In the genomic region with DNA sequence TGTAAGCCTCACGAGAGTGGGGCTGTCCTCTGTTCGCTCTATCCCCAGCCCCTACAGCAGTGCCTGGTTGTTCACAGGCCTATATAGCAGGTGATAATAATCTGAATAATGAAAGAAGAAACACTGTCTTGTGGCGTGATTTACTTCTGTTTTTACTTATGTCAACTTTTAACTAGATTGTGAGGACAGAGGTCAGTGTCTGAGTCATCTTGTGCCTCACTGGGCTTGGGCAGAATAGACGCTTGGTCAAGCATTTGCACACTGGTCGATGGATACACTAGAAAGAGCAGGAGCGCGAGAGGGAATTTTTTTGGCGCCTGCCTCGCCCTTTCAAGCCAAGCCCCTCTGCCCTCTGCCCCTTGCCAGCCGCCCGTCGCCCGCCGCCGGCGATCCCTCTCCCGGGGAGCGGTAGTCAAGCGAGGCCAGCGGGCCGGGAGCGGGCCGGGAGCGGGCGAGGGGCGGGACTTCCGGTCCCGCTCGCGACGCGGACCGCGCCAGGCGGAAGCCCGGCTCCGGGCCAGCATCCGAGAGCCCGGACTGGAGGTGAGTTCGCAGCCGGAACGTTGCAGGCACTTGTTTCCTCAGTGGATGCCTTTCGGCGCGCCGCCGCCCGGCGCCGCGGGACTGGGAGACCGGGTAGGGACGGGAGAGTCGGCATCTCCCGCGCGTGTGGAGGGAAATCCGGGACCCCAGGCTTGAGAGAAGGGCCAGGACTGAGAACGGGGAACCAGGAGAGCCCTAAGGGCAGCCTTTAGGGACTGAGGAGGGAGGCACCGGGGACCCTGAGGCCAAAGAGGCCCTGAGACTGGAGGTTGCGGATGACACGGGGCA, we compare ENCODE assay signal across 8 cellular contexts.
DNase-seq lines count a peak whose midpoint lies in the region; ATAC-seq and TF ChIP-seq lines count a peak whose summit lies in the region.

A gene with protein sequence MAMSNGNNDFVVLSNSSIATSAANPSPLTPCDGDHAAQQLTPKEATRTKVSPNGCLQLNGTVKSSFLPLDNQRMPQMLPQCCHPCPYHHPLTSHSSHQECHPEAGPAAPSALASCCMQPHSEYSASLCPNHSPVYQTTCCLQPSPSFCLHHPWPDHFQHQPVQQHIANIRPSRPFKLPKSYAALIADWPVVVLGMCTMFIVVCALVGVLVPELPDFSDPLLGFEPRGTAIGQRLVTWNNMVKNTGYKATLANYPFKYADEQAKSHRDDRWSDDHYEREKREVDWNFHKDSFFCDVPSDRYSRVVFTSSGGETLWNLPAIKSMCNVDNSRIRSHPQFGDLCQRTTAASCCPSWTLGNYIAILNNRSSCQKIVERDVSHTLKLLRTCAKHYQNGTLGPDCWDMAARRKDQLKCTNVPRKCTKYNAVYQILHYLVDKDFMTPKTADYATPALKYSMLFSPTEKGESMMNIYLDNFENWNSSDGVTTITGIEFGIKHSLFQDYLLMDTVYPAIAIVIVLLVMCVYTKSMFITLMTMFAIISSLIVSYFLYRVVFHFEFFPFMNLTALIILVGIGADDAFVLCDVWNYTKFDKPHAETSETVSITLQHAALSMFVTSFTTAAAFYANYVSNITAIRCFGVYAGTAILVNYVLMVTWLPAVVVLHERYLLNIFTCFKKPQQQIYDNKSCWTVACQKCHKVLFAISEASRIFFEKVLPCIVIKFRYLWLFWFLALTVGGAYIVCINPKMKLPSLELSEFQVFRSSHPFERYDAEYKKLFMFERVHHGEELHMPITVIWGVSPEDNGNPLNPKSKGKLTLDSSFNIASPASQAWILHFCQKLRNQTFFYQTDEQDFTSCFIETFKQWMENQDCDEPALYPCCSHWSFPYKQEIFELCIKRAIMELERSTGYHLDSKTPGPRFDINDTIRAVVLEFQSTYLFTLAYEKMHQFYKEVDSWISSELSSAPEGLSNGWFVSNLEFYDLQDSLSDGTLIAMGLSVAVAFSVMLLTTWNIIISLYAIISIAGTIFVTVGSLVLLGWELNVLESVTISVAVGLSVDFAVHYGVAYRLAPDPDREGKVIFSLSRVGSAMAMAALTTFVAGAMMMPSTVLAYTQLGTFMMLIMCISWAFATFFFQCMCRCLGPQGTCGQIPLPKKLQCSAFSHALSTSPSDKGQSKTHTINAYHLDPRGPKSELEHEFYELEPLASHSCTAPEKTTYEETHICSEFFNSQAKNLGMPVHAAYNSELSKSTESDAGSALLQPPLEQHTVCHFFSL (N-terminal part only) (plus strand): TSS at position 504 of the 831 bp plus-strand sequence. CDS start 127,785 bp downstream, outside the sequence.

- H3K27ac ChIP-seq in C4-2B: peak within 1 kb of the TSS; percentile 94
- peak within 1 kb of the TSS; percentile 61 for H3K27ac ChIP-seq in effector memory CD4-positive, alpha-beta T cell (ENCODE audit: insufficient read depth, low read length, poor library complexity, severe bottlenecking)

- H3K36me3 ChIP-seq in effector memory CD4-positive, alpha-beta T cell (ENCODE audit: control insufficient read depth, insufficient read depth, low read length): no peaks in the 10 kb centered on the region

- H3K4me3 ChIP-seq in effector memory CD4-positive, alpha-beta T cell (ENCODE audit: insufficient read depth, low read depth, low read length, poor library complexity, severe bottlenecking): peak within 1 kb of the TSS; percentile 93

- peak; percentile 88 for ATAC-seq in HG03442 (IDR thresholded peaks at IDR 0.05; ENCODE audit: unreplicated experiment)

- peak; percentile 49 for DNase-seq in GM19240 (ENCODE audit: insufficient read length, low spot score)
- DNase-seq in NCI-H748 treated with DMSO at 0.1 percent for 48 hours (lab: John Stamatoyannopoulos, UW): peak; percentile 38
- DNase-seq in activated CD8-positive, alpha-beta memory T cell treated with anti-CD3 and anti-CD28 coated beads for 4 hours (ENCODE audit: low read depth in 2 of 2): peak; percentile 41 to 48
- peak; percentile 39 to 57 (median 50) for DNase-seq in effector memory CD4-positive, alpha-beta T cell
- peak; percentile 83 for DNase-seq in medulla oblongata (ENCODE audit: extremely low spot score)
- DNase-seq in stimulated activated CD8-positive, alpha-beta memory T cell treated with anti-CD3 and anti-CD28 coated beads, Interleukin-12 subunit alpha, Interleukin-12 subunit beta, amount 100 ng/mL, for 1 hour (ENCODE audit: low read depth): peak; percentile 56

- H3K9me3 ChIP-seq in effector memory CD4-positive, alpha-beta T cell (ENCODE audit: control insufficient read depth, low read length): no peaks in the 10 kb centered on the region

- no peaks in the 10 kb centered on the region for H3K4me1 ChIP-seq in effector memory CD4-positive, alpha-beta T cell (ENCODE audit: control insufficient read depth, insufficient read depth, low read length, poor library complexity, severe bottlenecking)

- H3K27me3 ChIP-seq in effector memory CD4-positive, alpha-beta T cell (replicated peaks; ENCODE audit: control insufficient read depth, insufficient read depth, low read length, poor library complexity, severe bottlenecking): no peaks in the 10 kb centered on the region

- no peak for TF ChIP-seq CTCF in C4-2B (conservative IDR thresholded peaks at IDR 0.05)

Comparison
In these comparisons a context has a peak if more than half of its experiments do, and no peak if none do; other contexts are left out.
1. Peak in every context shown above with its lines: DNase-seq, ATAC-seq, H3K4me3 ChIP-seq and H3K27ac ChIP-seq.